In genomic region chr5:163964650-163965049, GRCh38 we compare ENCODE assay signal across 1 cellular context.
TF ChIP-seq lines count a peak whose summit lies in the region.

No MANE protein-coding gene starts in this region.

TF ChIP-seq in HepG2, 621 proteins besides CTCF, POLR2A, EP300 and RAD21:
- 0 out of 2 replicates have a peak, but pooled peaks have one; percentile 26 for TF ChIP-seq BCL6 (CRISPR knock-in tag; IDR thresholded peaks at IDR 0.05)
- TF ChIP-seq ZMYM2 (CRISPR knock-in tag; IDR thresholded peaks at IDR 0.05) = no peak
